ENCODE assay signal across 8 cellular contexts in genomic region chr6:15901141-15902115, GRCh38.
DNase-seq lines count a peak whose midpoint lies in the region; ATAC-seq and TF ChIP-seq lines count a peak whose summit lies in the region.

No MANE protein-coding gene starts in this region.

- H3K4me3 ChIP-seq in GM06990 (replicated peaks; ENCODE audit: low read depth, low read length), result 0 out of 2 replicates have a peak overlapping the region, but pooled peaks have one; percentile 1

- TF ChIP-seq CTCF in GM06990 (IDR thresholded peaks at IDR 0.05; ENCODE audit: insufficient read depth, low read length, poor library complexity, severe bottlenecking), result no peak

- DNase-seq in GM06990 (ENCODE audit: extremely low read depth, insufficient read length) (peak; percentile 80), renal cortical epithelial cell (ENCODE audit: low read depth) (peak; percentile 35), NCI-H2171 treated with DMSO at 0.1 percent for 48 hours (lab: John Stamatoyannopoulos, UW) (no peak), NCI-H82 (lab: John Stamatoyannopoulos, UW) (no peak)
- DNase-seq in T-helper 2 cell treated with Interferon-gamma antibody and Interleukin-4, amounts not matched to agents 5 μg/mL and 100 μg/mL, for 36 hours (ENCODE audit: low spot score), result peak; percentile 73
- no peak for DNase-seq in NK-92 treated with Interleukin-12 subunit alpha and Interleukin-12 subunit beta, amount 100 ng/mL, for 24 hours (lab: John Stamatoyannopoulos, UW)

- H3K4me3 Mint-ChIP-seq in T-helper 2 cell treated with Interferon-gamma antibody and Interleukin-4, amounts not matched to agents 5 μg/mL and 100 μg/mL, for 36 hours, result peak overlapping the region; percentile 42

- ATAC-seq in GM19324 (IDR thresholded peaks at IDR 0.05; ENCODE audit: low FRiP score, unreplicated experiment) (peak; percentile 86), HG03135 (IDR thresholded peaks at IDR 0.05; ENCODE audit: unreplicated experiment) (peak; percentile 92)

- H3K9me3 Mint-ChIP-seq in T-helper 2 cell treated with Interferon-gamma antibody and Interleukin-4, amounts not matched to agents 5 μg/mL and 100 μg/mL, for 36 hours, result peaks cover 5% of the 10 kb centered on the region

- peak overlapping the region; percentile 94 for H3K27ac Mint-ChIP-seq in T-helper 2 cell treated with Interferon-gamma antibody and Interleukin-4, amounts not matched to agents 5 μg/mL and 100 μg/mL, for 36 hours

- H3K27me3 ChIP-seq in GM06990 (replicated peaks; ENCODE audit: control insufficient read depth, insufficient read depth, low read length), result no peaks in the 10 kb centered on the region

- H3K4me1 Mint-ChIP-seq in T-helper 2 cell treated with Interferon-gamma antibody and Interleukin-4, amounts not matched to agents 5 μg/mL and 100 μg/mL, for 36 hours (ENCODE audit: low read depth), result peaks cover 53% of the 10 kb centered on the region

- no peaks in the 10 kb centered on the region for H3K27me3 Mint-ChIP-seq in T-helper 2 cell treated with Interferon-gamma antibody and Interleukin-4, amounts not matched to agents 5 μg/mL and 100 μg/mL, for 36 hours (ENCODE audit: low read depth)

- H3K36me3 Mint-ChIP-seq in T-helper 2 cell treated with Interferon-gamma antibody and Interleukin-4, amounts not matched to agents 5 μg/mL and 100 μg/mL, for 36 hours (ENCODE audit: low read depth), result peaks cover 3% of the 10 kb centered on the region

- no peaks in the 10 kb centered on the region; the same call in 1 of the 2 replicates for H3K36me3 ChIP-seq in GM06990 (ENCODE audit: control insufficient read depth, insufficient read depth, low read length)

Comparison
In these comparisons a context has a peak if more than half of its experiments do, and no peak if none do; other contexts are left out.
1. DNase-seq: peak in GM06990 (single experiment), T-helper 2 cell treated with Interferon-gamma antibody and Interleukin-4, amounts not matched to agents 5 μg/mL and 100 μg/mL, for 36 hours (single experiment) and renal cortical epithelial cell (single experiment); none in NCI-H2171 treated with DMSO at 0.1 percent for 48 hours (single experiment), NCI-H82 (single experiment) and NK-92 treated with Interleukin-12 subunit alpha and Interleukin-12 subunit beta, amount 100 ng/mL, for 24 hours (single experiment).